In genomic region chr17:77145209-77145608, GRCh38 we compare ENCODE assay signal across 1 cellular context.
TF ChIP-seq lines count a peak whose summit lies in the region.

No MANE protein-coding gene starts in this region.

TF ChIP-seq in H1, 55 proteins besides CTCF, POLR2A, EP300 and RAD21:
- TF ChIP-seq BACH1 (IDR thresholded peaks at IDR 0.05; ENCODE audit: low read length) (no peak), CBX8 (IDR thresholded peaks at IDR 0.05; ENCODE audit: borderline replicate concordance, low read depth, low read length) (no peak), SIX5 (IDR thresholded peaks at IDR 0.05; ENCODE audit: low read depth, low read length) (no peak), ZNF274 (IDR thresholded peaks at IDR 0.05; ENCODE audit: borderline replicate concordance, extremely low read depth, low read length) (no peak), KDM1A (IDR thresholded peaks at IDR 0.05; ENCODE audit: borderline replicate concordance, low read length) (no peak), RXRA (IDR thresholded peaks at IDR 0.05; ENCODE audit: insufficient read depth, low read depth, low read length) (no peak), CHD2 (IDR thresholded peaks at IDR 0.05; ENCODE audit: low read length) (no peak), SUZ12 (IDR thresholded peaks at IDR 0.05; ENCODE audit: low read length) (no peak), USF2 (IDR thresholded peaks at IDR 0.05; ENCODE audit: low read length) (no peak), CREB1 (IDR thresholded peaks at IDR 0.05) (no peak), SAP30 (IDR thresholded peaks at IDR 0.05; ENCODE audit: insufficient read depth, insufficient replicate concordance, low read length) (no peak), SIN3A (conservative IDR thresholded peaks at IDR 0.05 in 1 of 2, IDR thresholded peaks at IDR 0.05 in 1 of 2; ENCODE audit: low read depth in 1 of 2, low read length in 2 of 2) (no peak), SRF (IDR thresholded peaks at IDR 0.05; ENCODE audit: low read depth, low read length) (no peak), PHF8 (conservative IDR thresholded peaks at IDR 0.05; ENCODE audit: low read depth, low read length) (no peak), RBBP5 (IDR thresholded peaks at IDR 0.05; ENCODE audit: borderline replicate concordance, low read depth, low read length) (no peak), BCL11A (IDR thresholded peaks at IDR 0.05; ENCODE audit: low read depth in 2 of 2, low read length in 2 of 2) (no peak), CTBP2 (IDR thresholded peaks at IDR 0.05; ENCODE audit: borderline replicate concordance, insufficient read depth, insufficient read length, low read length) (no peak)
